ENCODE assay signal across 11 cellular contexts in the genomic region with DNA sequence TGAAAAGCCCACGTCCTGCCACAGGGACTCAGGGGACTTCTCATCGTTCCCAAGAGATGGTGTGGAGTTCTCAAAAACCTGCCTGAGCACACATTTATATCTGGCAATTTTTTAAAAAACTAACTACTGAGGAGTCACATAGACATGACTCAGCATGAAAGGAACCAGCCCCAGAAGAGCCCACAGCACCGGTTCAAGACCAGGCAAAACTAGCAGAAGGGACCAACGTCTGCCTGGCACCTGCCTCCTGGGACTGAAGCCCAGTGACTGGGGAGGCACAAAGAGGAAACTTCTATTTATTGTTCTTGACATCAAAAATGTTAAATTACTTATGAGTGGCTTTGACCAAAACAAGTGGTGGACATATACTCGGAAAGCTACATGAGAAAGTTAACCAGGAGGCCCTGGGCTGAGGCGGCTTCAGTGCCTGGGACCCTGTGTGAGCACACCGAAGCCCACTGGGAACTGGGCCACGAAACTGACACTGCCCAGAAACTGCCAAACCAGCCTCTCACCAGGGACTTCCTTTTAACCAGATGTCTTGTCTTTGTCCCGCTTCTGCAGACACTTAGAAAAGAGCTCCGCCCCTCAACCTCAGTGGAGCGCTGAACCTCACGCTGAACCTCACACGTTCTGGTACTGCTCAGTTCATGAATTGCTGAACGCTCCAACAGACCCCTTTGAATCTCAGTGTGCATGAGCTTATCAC. TPM values are rescaled to one million over a fixed set of nuclear protein-coding genes. Genes with fewer than 3 reads are reported as not detected.
DNase-seq lines count a peak whose midpoint lies in the region; ATAC-seq and TF ChIP-seq lines count a peak whose summit lies in the region.
"Had no signal": no experiment of that assay in that cellular context is flagged by ENCODE, and none has a peak within 500 bp of the region (broad histone marks: within the 10 kb centered on the region; RNA-seq: fewer than 3 reads in every experiment).

No MANE protein-coding gene starts in this region.

- H3K27me3 Mint-ChIP-seq in activated CD4-positive, alpha-beta T cell treated with anti-CD3 and anti-CD28 coated beads for 36 hours = no peaks in the 10 kb centered on the region
- H3K27me3 Mint-ChIP-seq in chondrocyte (ENCODE audit: low read depth) (no peaks in the 10 kb centered on the region), progenitor cell of endocrine pancreas (no peaks in the 10 kb centered on the region)

- TF ChIP-seq CTCF in chondrocyte (IDR thresholded peaks at IDR 0.05) = no peak
- no peak for TF ChIP-seq CTCF in progenitor cell of endocrine pancreas (IDR thresholded peaks at IDR 0.05; ENCODE audit: unreplicated experiment)
- no peak for TF ChIP-seq CTCF in Peyer's patch (IDR thresholded peaks at IDR 0.05)
- no peak for TF ChIP-seq CTCF in ascending aorta (IDR thresholded peaks at IDR 0.05)

- in situ Hi-C loops in KBM-7 (cut with MboI; ENCODE audit: low pct_unique_long_range_greater_than_20kb, low sequenced_read_pairs) = no loop called here

- H3K9me3 Mint-ChIP-seq in activated CD4-positive, alpha-beta T cell treated with anti-CD3 and anti-CD28 coated beads for 36 hours (ENCODE audit: low read depth) = no peaks in the 10 kb centered on the region
- H3K9me3 Mint-ChIP-seq in chondrocyte (ENCODE audit: low read depth) = no peaks in the 10 kb centered on the region
- H3K9me3 Mint-ChIP-seq in progenitor cell of endocrine pancreas (ENCODE audit: low read depth) = no peaks in the 10 kb centered on the region

- CTCF ChIA-PET in activated CD4-positive, alpha-beta T cell treated with anti-CD3 and anti-CD28 coated beads for 36 hours (lab: Charles Lee) = interaction anchor here (1.3 kb wide), 1 partner anchor 274 kb away, joined by 3 read pairs; no protein-coding TSS in a partner anchor

- H3K36me3 ChIP-seq in Peyer's patch (no peaks in the 10 kb centered on the region), ascending aorta (no peaks in the 10 kb centered on the region)
- H3K36me3 ChIP-seq: MG63 had no signal

- H3K4me1 ChIP-seq in Peyer's patch (peaks cover 0 to 12% (median 6%) of the 10 kb centered on the region in 4 donors), ascending aorta (peaks cover 3 to 8% of the 10 kb centered on the region in 2 donors)

- POLR2A ChIA-PET in activated CD4-positive, alpha-beta T cell treated with anti-CD3 and anti-CD28 coated beads for 36 hours (lab: Charles Lee) = no interaction called here

- intact Hi-C loops in activated CD4-positive, alpha-beta T cell treated with anti-CD3 and anti-CD28 coated beads for 36 hours (cut with DNase I, micrococcal nuclease) = no loop called here
- intact Hi-C loops in ascending aorta (cut with DNase I) = no loop called here

- no peaks in the 10 kb centered on the region for H3K36me3 Mint-ChIP-seq in activated CD4-positive, alpha-beta T cell treated with anti-CD3 and anti-CD28 coated beads for 36 hours (ENCODE audit: low read depth)
- H3K36me3 Mint-ChIP-seq in chondrocyte (ENCODE audit: low read depth) = no peaks in the 10 kb centered on the region
- H3K36me3 Mint-ChIP-seq in progenitor cell of endocrine pancreas (ENCODE audit: insufficient read depth) = no peaks in the 10 kb centered on the region

- no peaks in the 10 kb centered on the region for H3K9me3 ChIP-seq in Peyer's patch
- H3K9me3 ChIP-seq in ascending aorta = no peaks in the 10 kb centered on the region
- H3K9me3 ChIP-seq: MG63 had no signal

- no peak for TF ChIP-seq POLR2A in Peyer's patch (IDR thresholded peaks at IDR 0.05)

- H3K27me3 ChIP-seq in Peyer's patch = no peaks in the 10 kb centered on the region
- no peaks in the 10 kb centered on the region for H3K27me3 ChIP-seq in ascending aorta
- H3K27me3 ChIP-seq: MG63 had no signal

- no peak overlapping the region for H3K4me3 ChIP-seq in Peyer's patch
- H3K4me3 ChIP-seq in ascending aorta = no peak overlapping the region
- H3K4me3 ChIP-seq: MG63 had no signal

- DNase-seq in activated CD4-positive, alpha-beta T cell treated with anti-CD3 and anti-CD28 coated beads for 36 hours = no peak
- no peak for DNase-seq in activated CD4-positive, alpha-beta T cell treated with anti-CD3 and anti-CD28 coated beads for 4 hours
- peak; percentile 28 for DNase-seq in KBM-7
- peak; percentile 25 for DNase-seq in chondrocyte (ENCODE audit: low spot score)
- DNase-seq in progenitor cell of endocrine pancreas (ENCODE audit: low spot score, unreplicated experiment) = no peak
- no peak for DNase-seq in Peyer's patch
- DNase-seq in ascending aorta (ENCODE audit: low spot score in 2 of 2) = no peak
- DNase-seq: dermis blood vessel endothelial cell, MG63 had no signal

- peak overlapping the region; percentile 19 for H3K27ac Mint-ChIP-seq in activated CD4-positive, alpha-beta T cell treated with anti-CD3 and anti-CD28 coated beads for 36 hours
- no peak overlapping the region for H3K27ac Mint-ChIP-seq in chondrocyte (ENCODE audit: unreplicated experiment)
- H3K27ac Mint-ChIP-seq in progenitor cell of endocrine pancreas = peak overlapping the region; percentile 25

- peaks cover 6% of the 10 kb centered on the region for H3K4me1 Mint-ChIP-seq in activated CD4-positive, alpha-beta T cell treated with anti-CD3 and anti-CD28 coated beads for 36 hours
- H3K4me1 Mint-ChIP-seq in chondrocyte (ENCODE audit: low read depth) (no peaks in the 10 kb centered on the region), progenitor cell of endocrine pancreas (ENCODE audit: low read depth) (peaks cover 5% of the 10 kb centered on the region)

- no peak overlapping the region for H3K4me3 Mint-ChIP-seq in activated CD4-positive, alpha-beta T cell treated with anti-CD3 and anti-CD28 coated beads for 36 hours
- H3K4me3 Mint-ChIP-seq in chondrocyte (ENCODE audit: unreplicated experiment) = no peak overlapping the region
- no peak overlapping the region for H3K4me3 Mint-ChIP-seq in progenitor cell of endocrine pancreas (ENCODE audit: low read depth)

- no peak overlapping the region for H3K27ac ChIP-seq in Peyer's patch
- H3K27ac ChIP-seq in ascending aorta = no peak overlapping the region

- ATAC-seq in activated CD4-positive, alpha-beta T cell treated with anti-CD3 and anti-CD28 coated beads for 36 hours = no peak
- ATAC-seq in GM21515 (IDR thresholded peaks at IDR 0.05; ENCODE audit: unreplicated experiment) = no peak

RNA-seq across cellular contexts. Expression of a gene that starts 25.7 kb away (rescaled TPM):
- total RNA-seq in activated CD4-positive, alpha-beta T cell treated with anti-CD3 and anti-CD28 coated beads for 36 hours = 1 to 10 TPM; 1.6 to 2.2 TPM
- total RNA-seq in chondrocyte = 1.7 to 2.2 TPM (median 2.0 TPM) in 3 replicates
- 0.17 and 0.18 TPM in 2 replicates for total RNA-seq in progenitor cell of endocrine pancreas
- under 1 TPM in 2 of 4 donors, not detected in 2; 0.35 to 0.83 TPM for total RNA-seq in Peyer's patch
- total RNA-seq in ascending aorta = 4.8 TPM
- total RNA-seq: H4 had no signal

Comparison
In these comparisons a context has a peak if more than half of its experiments do, and no peak if none do; other contexts are left out.
1. DNase-seq: peak in KBM-7 (single experiment) and chondrocyte (single experiment); none in activated CD4-positive, alpha-beta T cell treated with anti-CD3 and anti-CD28 coated beads for 36 hours (single experiment), activated CD4-positive, alpha-beta T cell treated with anti-CD3 and anti-CD28 coated beads for 4 hours (0 of 2), progenitor cell of endocrine pancreas (single experiment), Peyer's patch (0 of 3) and ascending aorta (0 of 2).